26 cellular contexts compared by ENCODE assay signal in genomic region chr17:79855331-79856124, GRCh38.
"Had no signal": no experiment of that assay in that cellular context is flagged by ENCODE, and none has a peak within 500 bp of the region (broad histone marks: within the 10 kb centered on the region; RNA-seq: fewer than 3 reads in every experiment).

No MANE protein-coding gene starts in this region.

- H3K27ac ChIP-seq: ascending aorta, WERI-Rb-1 had no signal

- ATAC-seq: activated CD8-positive, alpha-beta memory T cell treated with anti-CD3 and anti-CD28 coated beads, Interleukin-2, amount 10 ng/mL, durations not matched to agents 7 days and 5 days; Panc1 had no signal

- DNase-seq: activated CD4-positive, alpha-beta memory T cell treated with anti-CD3 and anti-CD28 coated beads, Interleukin-2, amount 10 ng/mL, durations not matched to agents 7 days and 5 days; activated CD4-positive, alpha-beta T cell treated with anti-CD3 and anti-CD28 coated beads for 1 hour; activated CD4-positive, alpha-beta T cell treated with anti-CD3 and anti-CD28 coated beads for 48 hours; activated CD4-positive, CD25-positive, alpha-beta regulatory T cell; activated CD8-positive, alpha-beta memory T cell treated with anti-CD3 and anti-CD28 coated beads for 24 hours; activated CD8-positive, alpha-beta memory T cell treated with anti-CD3 and anti-CD28 coated beads, Interleukin-2, amount 10 ng/mL, durations not matched to agents 7 days and 5 days; activated CD8-positive, alpha-beta memory T cell treated with anti-CD3 and anti-CD28 coated beads, Interleukin-2, amount 50 U/mL, for 48 hours; activated effector memory CD4-positive, alpha-beta T cell treated with Interleukin-2 at 50 U/mL for 16 hours; activated naive CD4-positive, alpha-beta T cell treated with anti-CD3 and anti-CD28 coated beads, Interleukin-2, amount 50 U/mL, for 16 hours; activated naive CD8-positive, alpha-beta T cell treated with anti-CD3 and anti-CD28 coated beads, Interleukin-2, amount 10 ng/mL, durations not matched to agents 7 days and 5 days; activated T-cell treated with anti-CD3 and anti-CD28 coated beads, Interleukin-2, amount 50 U/mL, for 48 hours; Karpas-422; KBM-7; NCI-H1048; NCI-H1105 treated with DMSO at 0.1 percent for 48 hours; NCI-H1436; NCI-H1694; NCI-H1930; NCI-H2081 treated with DMSO at 0.1 percent for 48 hours; NCI-H345; NCI-H524 treated with DMSO at 0.1 percent for 48 hours; SW 1271; T1000; WERI-Rb-1 had no signal

- H3K36me3 ChIP-seq: ascending aorta, WERI-Rb-1 had no signal

- H3K9me3 ChIP-seq: ascending aorta had no signal

- H3K27me3 ChIP-seq: ascending aorta had no signal

- H3K4me3 ChIP-seq: ascending aorta had no signal
